Comparison of ENCODE assay signal across 8 cellular contexts in genomic region chr1:93607814-93608187, GRCh38.
DNase-seq lines count a peak whose midpoint lies in the region; ATAC-seq and TF ChIP-seq lines count a peak whose summit lies in the region.

No MANE protein-coding gene starts in this region.

- H3K4me3 Mint-ChIP-seq in chondrocyte (ENCODE audit: unreplicated experiment): no peak overlapping the region
- H3K4me3 Mint-ChIP-seq in stimulated activated effector memory CD8-positive, alpha-beta T cell treated with anti-CD3 and anti-CD28 coated beads, Interleukin-12 subunit alpha, Interleukin-12 subunit beta, amount 100 ng/mL, for 72 hours: peak overlapping the region; percentile 62

- H3K4me1 Mint-ChIP-seq in chondrocyte (ENCODE audit: low read depth): peaks cover 87% of the 10 kb centered on the region
- H3K4me1 Mint-ChIP-seq in stimulated activated effector memory CD8-positive, alpha-beta T cell treated with anti-CD3 and anti-CD28 coated beads, Interleukin-12 subunit alpha, Interleukin-12 subunit beta, amount 100 ng/mL, for 72 hours: peaks cover 46% of the 10 kb centered on the region

- H3K9me3 Mint-ChIP-seq in chondrocyte (ENCODE audit: low read depth): no peaks in the 10 kb centered on the region
- H3K9me3 Mint-ChIP-seq in stimulated activated effector memory CD8-positive, alpha-beta T cell treated with anti-CD3 and anti-CD28 coated beads, Interleukin-12 subunit alpha, Interleukin-12 subunit beta, amount 100 ng/mL, for 72 hours: no peaks in the 10 kb centered on the region

- no peak for TF ChIP-seq CTCF in chondrocyte (IDR thresholded peaks at IDR 0.05)
- no peak for TF ChIP-seq CTCF in BE2C (IDR thresholded peaks at IDR 0.05; ENCODE audit: low read depth, low read length)

- H3K27me3 ChIP-seq in BE2C: no peaks in the 10 kb centered on the region

- H3K4me3 ChIP-seq in BE2C (ENCODE audit: low read depth, low read length): no peak overlapping the region

- H3K27ac Mint-ChIP-seq in chondrocyte (ENCODE audit: unreplicated experiment): peak overlapping the region; percentile 91
- peak overlapping the region; percentile 87 for H3K27ac Mint-ChIP-seq in stimulated activated effector memory CD8-positive, alpha-beta T cell treated with anti-CD3 and anti-CD28 coated beads, Interleukin-12 subunit alpha, Interleukin-12 subunit beta, amount 100 ng/mL, for 72 hours

- H3K9me3 ChIP-seq in BE2C: no peaks in the 10 kb centered on the region

- no peaks in the 10 kb centered on the region for H3K36me3 Mint-ChIP-seq in chondrocyte (ENCODE audit: low read depth)
- H3K36me3 Mint-ChIP-seq in stimulated activated effector memory CD8-positive, alpha-beta T cell treated with anti-CD3 and anti-CD28 coated beads, Interleukin-12 subunit alpha, Interleukin-12 subunit beta, amount 100 ng/mL, for 72 hours: peaks cover 6% of the 10 kb centered on the region

- DNase-seq in EH (ENCODE audit: low read depth): peak; percentile 75
- DNase-seq in chondrocyte (ENCODE audit: low spot score): no peak
- peak; percentile 33 to 72 for DNase-seq in stimulated activated effector memory CD8-positive, alpha-beta T cell treated with anti-CD3 and anti-CD28 coated beads, Interleukin-12 subunit alpha, Interleukin-12 subunit beta, amount 100 ng/mL, for 72 hours (ENCODE audit: low spot score in 2 of 2)
- DNase-seq in NCI-H128 (lab: John Stamatoyannopoulos, UW; ENCODE audit: unreplicated experiment): no peak
- no peak for DNase-seq in activated gamma-delta T cell treated with Interleukin-2 at 50 U/mL for 16 hours
- no peak for DNase-seq in BE2C

- no peaks in the 10 kb centered on the region for H3K36me3 ChIP-seq in BE2C

- ATAC-seq in GM19455 (IDR thresholded peaks at IDR 0.05; ENCODE audit: unreplicated experiment) (peak; percentile 94), HG03442 (IDR thresholded peaks at IDR 0.05; ENCODE audit: unreplicated experiment) (peak; percentile 93)
- peak; percentile 94 for ATAC-seq in stimulated activated effector memory CD8-positive, alpha-beta T cell treated with anti-CD3 and anti-CD28 coated beads, Interleukin-12 subunit alpha, Interleukin-12 subunit beta, amount 100 ng/mL, for 72 hours

- H3K27me3 Mint-ChIP-seq in chondrocyte (ENCODE audit: low read depth): no peaks in the 10 kb centered on the region

- H3K4me1 ChIP-seq in BE2C: peaks cover 51% of the 10 kb centered on the region

Comparison
In these comparisons a context has a peak if more than half of its experiments do, and no peak if none do; other contexts are left out.
1. DNase-seq: peak in EH (single experiment) and stimulated activated effector memory CD8-positive, alpha-beta T cell treated with anti-CD3 and anti-CD28 coated beads, Interleukin-12 subunit alpha, Interleukin-12 subunit beta, amount 100 ng/mL, for 72 hours (2 of 2); none in chondrocyte (single experiment), NCI-H128 (single experiment), activated gamma-delta T cell treated with Interleukin-2 at 50 U/mL for 16 hours (single experiment) and BE2C (single experiment).
2. Peak in every context shown above with its lines, with median percentiles within 50 percentile points of each other: ATAC-seq.